ENCODE assay signal across 1 cellular context in the genomic region with DNA sequence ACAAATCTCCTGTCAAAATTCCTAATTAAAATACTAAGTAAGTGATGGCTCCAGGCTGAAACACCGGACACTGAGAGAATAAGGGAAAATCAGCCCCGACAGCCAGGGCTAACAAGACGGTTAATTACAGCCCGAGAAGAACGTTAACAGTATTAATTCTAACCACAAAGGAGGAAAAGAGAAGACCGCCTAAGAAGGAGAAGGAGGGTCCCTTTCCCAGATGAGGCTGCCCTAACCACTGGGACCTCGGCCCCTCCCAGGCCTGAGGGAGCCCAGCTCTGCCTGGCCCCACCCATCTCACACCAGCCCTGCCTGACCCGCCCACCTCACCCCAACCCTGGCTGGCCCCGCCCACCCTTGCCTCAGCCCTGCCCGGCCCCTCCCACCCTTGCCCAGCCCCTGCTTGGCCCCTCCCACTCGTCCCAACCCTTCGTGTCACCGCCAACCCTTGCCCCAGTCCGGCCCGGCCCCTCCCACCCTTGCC.
TF ChIP-seq lines count a peak whose summit lies in the region.

No MANE protein-coding gene starts in this region.

TF ChIP-seq in HepG2, 621 proteins besides CTCF, POLR2A, EP300 and RAD21:
- peak; percentile 92 for TF ChIP-seq ZSCAN25 (CRISPR knock-in tag; IDR thresholded peaks at IDR 0.05)
- TF ChIP-seq ZBED4 (CRISPR knock-in tag; IDR thresholded peaks at IDR 0.05; ENCODE audit: borderline replicate concordance): 0 out of 2 replicates have a peak, but pooled peaks have one; percentile 23
- TF ChIP-seq SP5 (CRISPR knock-in tag; IDR thresholded peaks at IDR 0.05; ENCODE audit: borderline replicate concordance, low read depth): peak; percentile 36; the same call in 1 of the 2 replicates
- no peak for TF ChIP-seq SMAD3 (CRISPR knock-in tag; IDR thresholded peaks at IDR 0.05)
- TF ChIP-seq ZNF572 (CRISPR knock-in tag; IDR thresholded peaks at IDR 0.05): peak; percentile 4; the same call in 1 of the 2 replicates
- TF ChIP-seq SP1 (IDR thresholded peaks at IDR 0.05): no peak
- peak; percentile 42 for TF ChIP-seq SP1 (CRISPR knock-in tag; IDR thresholded peaks at IDR 0.05)
- TF ChIP-seq ZNF772 (CRISPR knock-in tag; IDR thresholded peaks at IDR 0.05): no peak
- TF ChIP-seq, protein P1, sequence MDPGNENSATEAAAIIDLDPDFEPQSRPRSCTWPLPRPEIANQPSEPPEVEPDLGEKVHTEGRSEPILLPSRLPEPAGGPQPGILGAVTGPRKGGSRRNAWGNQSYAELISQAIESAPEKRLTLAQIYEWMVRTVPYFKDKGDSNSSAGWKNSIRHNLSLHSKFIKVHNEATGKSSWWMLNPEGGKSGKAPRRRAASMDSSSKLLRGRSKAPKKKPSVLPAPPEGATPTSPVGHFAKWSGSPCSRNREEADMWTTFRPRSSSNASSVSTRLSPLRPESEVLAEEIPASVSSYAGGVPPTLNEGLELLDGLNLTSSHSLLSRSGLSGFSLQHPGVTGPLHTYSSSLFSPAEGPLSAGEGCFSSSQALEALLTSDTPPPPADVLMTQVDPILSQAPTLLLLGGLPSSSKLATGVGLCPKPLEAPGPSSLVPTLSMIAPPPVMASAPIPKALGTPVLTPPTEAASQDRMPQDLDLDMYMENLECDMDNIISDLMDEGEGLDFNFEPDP (CRISPR knock-in tag; conservative IDR thresholded peaks at IDR 0.05): no peak
- TF ChIP-seq, protein P2, sequence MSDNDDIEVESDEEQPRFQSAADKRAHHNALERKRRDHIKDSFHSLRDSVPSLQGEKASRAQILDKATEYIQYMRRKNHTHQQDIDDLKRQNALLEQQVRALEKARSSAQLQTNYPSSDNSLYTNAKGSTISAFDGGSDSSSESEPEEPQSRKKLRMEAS (IDR thresholded peaks at IDR 0.05): no peak
- no peak for TF ChIP-seq ZNF580 (CRISPR knock-in tag; IDR thresholded peaks at IDR 0.05; ENCODE audit: borderline replicate concordance, low read depth)
- no peak for TF ChIP-seq ZNF235 (CRISPR knock-in tag; IDR thresholded peaks at IDR 0.05; ENCODE audit: borderline replicate concordance)
- TF ChIP-seq SP4 (CRISPR knock-in tag; IDR thresholded peaks at IDR 0.05): no peak
- 0 out of 2 replicates have a peak, but pooled peaks have one; percentile 16 for TF ChIP-seq ZNF414 (CRISPR knock-in tag; IDR thresholded peaks at IDR 0.05)
- TF ChIP-seq HOXA3 (CRISPR knock-in tag; IDR thresholded peaks at IDR 0.05): 0 out of 2 replicates have a peak, but pooled peaks have one; percentile 4
